ENCODE assay signal across 32 cellular contexts in genomic region chr6:99507648-99508047, GRCh38.
"Had no signal": no experiment of that assay in that cellular context is flagged by ENCODE, and none has a peak within 500 bp of the region (broad histone marks: within the 10 kb centered on the region; RNA-seq: fewer than 3 reads in every experiment).

No MANE protein-coding gene starts in this region.

- H3K36me3 ChIP-seq: ovary, uterus had no signal

- H3K27me3 ChIP-seq: ovary, spleen, suprapubic skin, testis, tibial artery, transverse colon, upper lobe of right lung, uterus had no signal

- H3K4me3 Mint-ChIP-seq: naive thymus-derived CD4-positive, alpha-beta T cell; natural killer cell treated with Interleukin-12 subunit alpha and Interleukin-12 subunit beta and Interleukin-15 and Interleukin-18, amount 100 ng/mL, for 72 hours; nephron progenitor cell; neural crest cell; stimulated activated memory B cell treated with anti-CD40 and anti-IgM and Interleukin-4, amounts not matched to agents 10 μg/mL and 1 μg/mL and 100 μg/mL, for 72 hours; stimulated activated naive CD8-positive, alpha-beta T cell treated with anti-CD3 and anti-CD28 coated beads, Interleukin-15, amount 100 ng/mL, for 72 hours; type B pancreatic cell had no signal

- H3K27ac ChIP-seq: ovary, parathyroid adenoma, psoas muscle, skin epidermis, spleen, suprapubic skin, testis, tibial artery, transverse colon, upper lobe of right lung, uterus had no signal

- H3K9ac ChIP-seq: parathyroid adenoma had no signal

- H3K9me3 ChIP-seq: ovary, psoas muscle, spleen, suprapubic skin, testis, tibial artery, transverse colon, upper lobe of right lung, uterus had no signal

- H3K9me3 Mint-ChIP-seq: naive thymus-derived CD4-positive, alpha-beta T cell; natural killer cell treated with Interleukin-12 subunit alpha and Interleukin-12 subunit beta and Interleukin-15 and Interleukin-18, amount 100 ng/mL, for 72 hours; nephron progenitor cell; neural crest cell; stimulated activated memory B cell treated with anti-CD40 and anti-IgM and Interleukin-4, amounts not matched to agents 10 μg/mL and 1 μg/mL and 100 μg/mL, for 72 hours; stimulated activated naive CD8-positive, alpha-beta T cell treated with anti-CD3 and anti-CD28 coated beads, Interleukin-15, amount 100 ng/mL, for 72 hours; type B pancreatic cell had no signal

- H3K27me3 Mint-ChIP-seq: naive thymus-derived CD4-positive, alpha-beta T cell; natural killer cell treated with Interleukin-12 subunit alpha and Interleukin-12 subunit beta and Interleukin-15 and Interleukin-18, amount 100 ng/mL, for 72 hours; progenitor cell of endocrine pancreas; stimulated activated memory B cell treated with anti-CD40 and anti-IgM and Interleukin-4, amounts not matched to agents 10 μg/mL and 1 μg/mL and 100 μg/mL, for 72 hours; stimulated activated naive CD8-positive, alpha-beta T cell treated with anti-CD3 and anti-CD28 coated beads, Interleukin-15, amount 100 ng/mL, for 72 hours; type B pancreatic cell had no signal

- H3K27ac Mint-ChIP-seq: naive thymus-derived CD4-positive, alpha-beta T cell; natural killer cell treated with Interleukin-12 subunit alpha and Interleukin-12 subunit beta and Interleukin-15 and Interleukin-18, amount 100 ng/mL, for 72 hours; nephron progenitor cell; progenitor cell of endocrine pancreas; stimulated activated memory B cell treated with anti-CD40 and anti-IgM and Interleukin-4, amounts not matched to agents 10 μg/mL and 1 μg/mL and 100 μg/mL, for 72 hours; stimulated activated naive CD8-positive, alpha-beta T cell treated with anti-CD3 and anti-CD28 coated beads, Interleukin-15, amount 100 ng/mL, for 72 hours; type B pancreatic cell had no signal

- DNase-seq: naive thymus-derived CD4-positive, alpha-beta T cell; nephron progenitor cell; occipital lobe; ovary; posterior cingulate gyrus; psoas muscle; right cardiac atrium; spleen; stimulated activated CD4-positive, alpha-beta T cell treated with anti-CD3 and anti-CD28 coated beads, Interleukin-12 subunit alpha, Interleukin-12 subunit beta, amount 100 ng/mL, for 4 hours; stimulated activated CD4-positive, alpha-beta T cell treated with anti-CD3 and anti-CD28 coated beads, Interleukin-1b, Interleukin-23, amount 100 ng/mL, for 48 hours; stimulated activated CD4-positive, alpha-beta T cell treated with anti-CD3 and anti-CD28 coated beads, Interleukin-4, amount 100 ng/mL, for 1 hour; stimulated activated CD4-positive, alpha-beta T cell treated with anti-CD3 and anti-CD28 coated beads, Interleukin-4, amount 100 ng/mL, for 4 hours; stimulated activated CD8-positive, alpha-beta memory T cell treated with anti-CD3 and anti-CD28 coated beads, Interleukin-4, amount 100 ng/mL, for 48 hours; stimulated activated naive CD4-positive, alpha-beta T cell; stimulated activated naive CD8-positive, alpha-beta T cell treated with anti-CD3 and anti-CD28 coated beads, Interleukin-15, amount 100 ng/mL, for 72 hours; stimulated activated naive CD8-positive, alpha-beta T cell treated with anti-CD3 and anti-CD28 coated beads, Interleukin-15, Interleukin-2, amounts not matched to agents 100 U/mL and 50 U/mL, for 24 hours; substantia nigra; testis; tibial artery; transverse colon; upper lobe of right lung; uterus had no signal

- ATAC-seq: naive thymus-derived CD4-positive, alpha-beta T cell; natural killer cell treated with Interleukin-12 subunit alpha and Interleukin-12 subunit beta and Interleukin-15 and Interleukin-18, amount 100 ng/mL, for 72 hours; psoas muscle; right cardiac atrium; sciatic nerve; stimulated activated memory B cell treated with anti-CD40 and anti-IgM and Interleukin-4, amounts not matched to agents 10 μg/mL and 1 μg/mL and 100 μg/mL, for 72 hours; stimulated activated naive CD8-positive, alpha-beta T cell treated with anti-CD3 and anti-CD28 coated beads, Interleukin-15, amount 100 ng/mL, for 72 hours; stimulated activated naive CD8-positive, alpha-beta T cell treated with anti-CD3 and anti-CD28 coated beads, Interleukin-15, Interleukin-2, amounts not matched to agents 100 U/mL and 50 U/mL, for 24 hours; upper lobe of right lung had no signal

- H3K4me1 ChIP-seq: parathyroid adenoma, suprapubic skin, testis, tibial artery, upper lobe of right lung, uterus had no signal

- H3K4me3 ChIP-seq: ovary, psoas muscle, skin epidermis, smooth muscle cell, spleen, suprapubic skin, testis, tibial artery, transverse colon, upper lobe of right lung, uterus had no signal
